13 cellular contexts compared by ENCODE assay signal in the genomic region with DNA sequence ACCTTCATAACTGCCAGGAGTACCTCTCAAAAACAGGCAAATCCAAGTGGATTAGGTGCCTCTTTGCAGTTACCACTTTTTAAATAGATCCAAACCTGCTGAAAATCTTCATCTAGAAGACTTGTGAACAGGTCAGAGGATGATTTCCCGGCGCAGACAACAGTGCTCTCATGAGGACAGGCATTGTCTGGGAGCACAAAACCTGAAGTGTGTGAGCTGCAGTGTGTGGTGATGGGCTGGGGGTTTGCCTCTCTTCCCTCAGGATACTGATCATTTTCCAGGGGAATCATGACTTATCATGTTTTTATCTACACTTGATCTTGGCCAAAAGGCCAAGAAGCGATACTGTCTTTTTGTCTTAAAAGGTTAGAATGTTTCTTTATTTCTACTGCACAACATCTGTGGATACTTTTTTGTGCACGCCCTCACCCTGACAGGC. TPM values are rescaled to one million over a fixed set of nuclear protein-coding genes. Genes with fewer than 3 reads are reported as not detected.
DNase-seq lines count a peak whose midpoint lies in the region; ATAC-seq and TF ChIP-seq lines count a peak whose summit lies in the region.
"Not testable (repeated sequence)": the region's sequence is repeated elsewhere in the genome, so short reads cannot be mapped to it uniquely, and the experiment has no call there.
"Had no signal": no experiment of that assay in that cellular context is flagged by ENCODE, and none has a peak within 500 bp of the region (broad histone marks: within the 10 kb centered on the region; RNA-seq: fewer than 3 reads in every experiment).

No MANE protein-coding gene starts in this region.

- not testable (repeated sequence) for H4K91ac ChIP-seq in H9 (ENCODE audit: insufficient read length, low read depth, low read length)

- not testable (repeated sequence) for H3K4me3 ChIP-seq in neural progenitor cell, tibial nerve

- H3K9me3 ChIP-seq in H9 (ENCODE audit: control insufficient read depth, low read depth, low read length); KOPT-K1 (ENCODE audit: insufficient read depth, low read length, poor library complexity, severe bottlenecking); neural progenitor cell (ENCODE audit: low read depth); tibial nerve: not testable (repeated sequence)

- not testable (repeated sequence) for H3K23ac ChIP-seq in H9 (ENCODE audit: insufficient read length, low read depth, low read length)

- H3K27ac ChIP-seq in H9 (ENCODE audit: insufficient read length, low read depth, low read length); neural progenitor cell: not testable (repeated sequence)
- peak overlapping the region; percentile 64 for H3K27ac ChIP-seq in KOPT-K1 (ENCODE audit: low read depth, low read length, poor library complexity, severe bottlenecking)
- H3K27ac ChIP-seq in tibial nerve, result peak overlapping the region in 3 of 4 donors; percentile 17 to 83 (median 79)

- H4K20me1 ChIP-seq in H9 (ENCODE audit: control insufficient read depth, insufficient read depth, insufficient read length), result not testable (repeated sequence)
- H4K20me1 ChIP-seq in neural progenitor cell (ENCODE audit: low read depth), result peaks cover 36% of the 10 kb centered on the region

- not testable (repeated sequence) for H2BK15ac ChIP-seq in H9 (ENCODE audit: low read depth, low read length)

- peak overlapping the region in 2 of 3 experiments; percentile 63 to 81; a peak in 2 of 7 replicates for H3K27ac Mint-ChIP-seq in H9
- peak overlapping the region; percentile 92 for H3K27ac Mint-ChIP-seq in T-helper 2 cell treated with Interferon-gamma antibody and Interleukin-4, amounts not matched to agents 5 μg/mL and 100 μg/mL, for 36 hours
- H3K27ac Mint-ChIP-seq in activated naive CD4-positive, alpha-beta T cell treated with anti-CD3 and anti-CD28 coated beads, Interleukin-2, amount 50 U/mL, for 24 hours, result peak overlapping the region; percentile 97
- H3K27ac Mint-ChIP-seq in effector memory CD8-positive, alpha-beta T cell, result peak overlapping the region; percentile 96 to 97
- peak overlapping the region; percentile 33 for H3K27ac Mint-ChIP-seq in neural progenitor cell

- not testable (repeated sequence) for H3T11ph ChIP-seq in H9 (ENCODE audit: low read length)

- DNase-seq in H9 (peak; percentile 27), neural progenitor cell (ENCODE audit: low spot score) (peak; percentile 16)
- not testable (repeated sequence) for DNase-seq in T-helper 2 cell treated with Interferon-gamma antibody and Interleukin-4, amounts not matched to agents 5 μg/mL and 100 μg/mL, for 36 hours (ENCODE audit: low spot score); effector memory CD8-positive, alpha-beta T cell; tibial nerve (ENCODE audit: low spot score in 2 of 2)

- not testable (repeated sequence) for H2BK5ac ChIP-seq in H9 (ENCODE audit: insufficient read length, low read length)

- H3K4me1 ChIP-seq in H9 (ENCODE audit: insufficient read depth, low read length); neural progenitor cell: not testable (repeated sequence)
- H3K4me1 ChIP-seq in tibial nerve, result peaks cover 0 to 42% (median 7%) of the 10 kb centered on the region in 4 donors

- H3K4me1 Mint-ChIP-seq in H9, neural progenitor cell: not testable (repeated sequence)
- H3K4me1 Mint-ChIP-seq in T-helper 2 cell treated with Interferon-gamma antibody and Interleukin-4, amounts not matched to agents 5 μg/mL and 100 μg/mL, for 36 hours (ENCODE audit: low read depth), result peaks cover 24% of the 10 kb centered on the region
- peaks cover 37% of the 10 kb centered on the region for H3K4me1 Mint-ChIP-seq in activated naive CD4-positive, alpha-beta T cell treated with anti-CD3 and anti-CD28 coated beads, Interleukin-2, amount 50 U/mL, for 24 hours
- peaks cover 12 to 18% of the 10 kb centered on the region in 2 donors for H3K4me1 Mint-ChIP-seq in effector memory CD8-positive, alpha-beta T cell (ENCODE audit: low read depth in 2 of 2)

- not testable (repeated sequence) for H3K23me2 ChIP-seq in H9 (ENCODE audit: insufficient read length, low read depth, low read length, poor library complexity, severe bottlenecking)

- not testable (repeated sequence) for H2BK120ac ChIP-seq in H9 (ENCODE audit: low read depth, low read length, poor library complexity, severe bottlenecking)

- not testable (repeated sequence) for H3K9me3 Mint-ChIP-seq in H9; T-helper 2 cell treated with Interferon-gamma antibody and Interleukin-4, amounts not matched to agents 5 μg/mL and 100 μg/mL, for 36 hours; activated naive CD4-positive, alpha-beta T cell treated with anti-CD3 and anti-CD28 coated beads, Interleukin-2, amount 50 U/mL, for 24 hours; effector memory CD8-positive, alpha-beta T cell; neural progenitor cell

- H3K36me3 ChIP-seq in KOPT-K1 (ENCODE audit: insufficient read depth, low read length) (peaks cover 85% of the 10 kb centered on the region), neural progenitor cell (peaks cover 20% of the 10 kb centered on the region), tibial nerve (peaks cover 0 to 61% (median 4%) of the 10 kb centered on the region in 3 donors)

- not testable (repeated sequence) for H3K9ac ChIP-seq in H9 (ENCODE audit: extremely low read depth, insufficient read length, low read length); neural progenitor cell

- H3K4me2 ChIP-seq in H9 (ENCODE audit: insufficient read depth, insufficient read length, low read length); neural progenitor cell: not testable (repeated sequence)

- not testable (repeated sequence) for H3K79me2 ChIP-seq in H9 (ENCODE audit: insufficient read depth, low read length)
- H3K79me2 ChIP-seq in neural progenitor cell (ENCODE audit: low read depth), result peaks cover 24% of the 10 kb centered on the region

- WGBS in H9 (ENCODE audit: extremely low coverage, insufficient read length, low lambda C conversion rate), result no CpG with 5 or more reads among the region's 4 CpGs
- WGBS in tibial nerve, 2 donors, result 62 to 73% methylated on average over 4 of the region's 4 CpGs

- H3K79me1 ChIP-seq in H9 (ENCODE audit: insufficient read depth, low read depth, low read length, poor library complexity, severe bottlenecking), result not testable (repeated sequence)

- H2BK12ac ChIP-seq in H9 (ENCODE audit: insufficient read length, low read depth, low read length), result not testable (repeated sequence)

- H3F3A ChIP-seq in neural progenitor cell (ENCODE audit: low read depth), result not testable (repeated sequence)

- H3K56ac ChIP-seq in H9 (ENCODE audit: insufficient read length, low read depth, low read length), result not testable (repeated sequence)

- not testable (repeated sequence) for TF ChIP-seq CTCF in H9 (conservative IDR thresholded peaks at IDR 0.05); neural progenitor cell (IDR thresholded peaks at IDR 0.05)
- peak in 1 of 5 experiments; percentile 3 for TF ChIP-seq CTCF in tibial nerve (IDR thresholded peaks at IDR 0.05)

- peak; percentile 3 for ATAC-seq in GM18498 (IDR thresholded peaks at IDR 0.05; ENCODE audit: unreplicated experiment)
- not testable (repeated sequence) for ATAC-seq in effector memory CD8-positive, alpha-beta T cell (replicated peaks)

- H3K4me3 Mint-ChIP-seq in H9, neural progenitor cell: not testable (repeated sequence)
- peak overlapping the region; percentile 69 for H3K4me3 Mint-ChIP-seq in T-helper 2 cell treated with Interferon-gamma antibody and Interleukin-4, amounts not matched to agents 5 μg/mL and 100 μg/mL, for 36 hours
- H3K4me3 Mint-ChIP-seq in activated naive CD4-positive, alpha-beta T cell treated with anti-CD3 and anti-CD28 coated beads, Interleukin-2, amount 50 U/mL, for 24 hours, result peak overlapping the region; percentile 74
- H3K4me3 Mint-ChIP-seq in effector memory CD8-positive, alpha-beta T cell, result peak overlapping the region; percentile 69 to 75

- H3K36me3 Mint-ChIP-seq in H9 (ENCODE audit: insufficient read depth in 1 of 3, low read depth in 3 of 3) (peaks cover 40 to 79% (median 68%) of the 10 kb centered on the region in 3 experiments), neural progenitor cell (peaks cover 28% of the 10 kb centered on the region)
- H3K36me3 Mint-ChIP-seq in T-helper 2 cell treated with Interferon-gamma antibody and Interleukin-4, amounts not matched to agents 5 μg/mL and 100 μg/mL, for 36 hours (ENCODE audit: low read depth), result peaks cover 57% of the 10 kb centered on the region
- H3K36me3 Mint-ChIP-seq in activated naive CD4-positive, alpha-beta T cell treated with anti-CD3 and anti-CD28 coated beads, Interleukin-2, amount 50 U/mL, for 24 hours, result peaks cover 13% of the 10 kb centered on the region
- H3K36me3 Mint-ChIP-seq in effector memory CD8-positive, alpha-beta T cell (ENCODE audit: insufficient read depth), result peaks cover 72% of the 10 kb centered on the region

- not testable (repeated sequence) for H4K5ac ChIP-seq in H9 (ENCODE audit: insufficient read length, low read depth, low read length)

- H3K27me3 Mint-ChIP-seq in H9 (ENCODE audit: low read depth); T-helper 2 cell treated with Interferon-gamma antibody and Interleukin-4, amounts not matched to agents 5 μg/mL and 100 μg/mL, for 36 hours (ENCODE audit: low read depth); activated naive CD4-positive, alpha-beta T cell treated with anti-CD3 and anti-CD28 coated beads, Interleukin-2, amount 50 U/mL, for 24 hours; effector memory CD8-positive, alpha-beta T cell; neural progenitor cell (ENCODE audit: insufficient read depth, low read depth): not testable (repeated sequence)

- H2AK5ac ChIP-seq in H9 (ENCODE audit: insufficient read length, low read length), result not testable (repeated sequence)

- not testable (repeated sequence) for H2BK20ac ChIP-seq in H9 (ENCODE audit: low read depth, low read length, poor library complexity, severe bottlenecking)

- not testable (repeated sequence) for H3K18ac ChIP-seq in H9 (ENCODE audit: insufficient read length, low read depth, low read length)

- H3K4ac ChIP-seq in H9 (ENCODE audit: low read depth, low read length), result not testable (repeated sequence)

- H3K14ac ChIP-seq in H9 (ENCODE audit: insufficient read depth, low read length), result not testable (repeated sequence)

- H3K27me3 ChIP-seq in H9 (ENCODE audit: insufficient read depth, low read length); neural progenitor cell; tibial nerve: not testable (repeated sequence)

- H4K8ac ChIP-seq in H9 (replicated peaks; ENCODE audit: insufficient read length, low read depth, low read length), result not testable (repeated sequence)

- TF ChIP-seq EP300 in tibial nerve (IDR thresholded peaks at IDR 0.05), result not testable (repeated sequence)

- not testable (repeated sequence) for H2AFZ ChIP-seq in H9 (ENCODE audit: low read length); neural progenitor cell (replicated peaks)

- TF ChIP-seq POLR2A in tibial nerve (IDR thresholded peaks at IDR 0.05), result not testable (repeated sequence)

RNA-seq across cellular contexts. Expression of gene PILRB, which starts 13.8 kb away (rescaled TPM):
- total RNA-seq in H9 (2021) (43.5 and 50.1 TPM in 2 replicates), neural progenitor cell (ENCODE audit: low replicate concordance) (19.3 and 43.6 TPM in 2 replicates), tibial nerve (100 to 1,000 TPM; 107 to 152 (median 132) TPM)

RNA-seq across cellular contexts. Expression of gene PILRA, which starts 29.1 kb away (rescaled TPM):
- total RNA-seq in H9 (2021) (3.2 and 3.3 TPM in 2 replicates), neural progenitor cell (ENCODE audit: low replicate concordance) (0.68 and 6.7 TPM in 2 replicates), tibial nerve (10 to 100 TPM; 10.9 to 27.3 (median 15.8) TPM)

RNA-seq across cellular contexts. Expression of gene SPDYE3, which starts 36.6 kb away (rescaled TPM):
- total RNA-seq in H9 (2021) (not detected in 2 replicates), neural progenitor cell (ENCODE audit: low replicate concordance) (not detected in 2 replicates), tibial nerve (not detected)
- total RNA-seq: cerebellum, H7, left ventricle myocardium superior, myocyte, suprapubic skin had no signal

Comparison
In these comparisons a context has a peak if more than half of its experiments do, and no peak if none do; other contexts are left out.
1. H3K27ac Mint-ChIP-seq: peak in every context shown above with its lines; median percentile 97 in activated naive CD4-positive, alpha-beta T cell treated with anti-CD3 and anti-CD28 coated beads, Interleukin-2, amount 50 U/mL, for 24 hours; 96 in effector memory CD8-positive, alpha-beta T cell; 92 in T-helper 2 cell treated with Interferon-gamma antibody and Interleukin-4, amounts not matched to agents 5 μg/mL and 100 μg/mL, for 36 hours; 72 in H9; 33 in neural progenitor cell.